27 cellular contexts compared by ENCODE assay signal in genomic region chr20:23002276-23002675, GRCh38. TPM values are rescaled to one million over a fixed set of nuclear protein-coding genes. Genes with fewer than 3 reads are reported as not detected.
"Had no signal": no experiment of that assay in that cellular context is flagged by ENCODE, and none has a peak within 500 bp of the region (broad histone marks: within the 10 kb centered on the region; RNA-seq: fewer than 3 reads in every experiment).

No MANE protein-coding gene starts in this region.

- H3K4me1 ChIP-seq: SJSA1 had no signal

- H3K4me1 Mint-ChIP-seq: activated B cell treated with CpG ODN at 0.5 μM for 24 hours; activated CD4-positive, alpha-beta T cell treated with anti-CD3 and anti-CD28 coated beads, Interleukin-2, amount 10 ng/mL, durations not matched to agents 24 days and 14 days; activated CD8-positive, alpha-beta memory T cell treated with anti-CD3 and anti-CD28 coated beads, Interleukin-2, amount 10 ng/mL, durations not matched to agents 7 days and 5 days; activated naive CD8-positive, alpha-beta T cell treated with anti-CD3 and anti-CD28 coated beads for 36 hours; T-helper 17 cell had no signal

- H3K27ac Mint-ChIP-seq: activated B cell treated with CpG ODN at 0.5 μM for 24 hours; activated CD4-positive, alpha-beta T cell treated with anti-CD3 and anti-CD28 coated beads, Interleukin-2, amount 10 ng/mL, durations not matched to agents 24 days and 14 days; activated CD8-positive, alpha-beta memory T cell treated with anti-CD3 and anti-CD28 coated beads, Interleukin-2, amount 10 ng/mL, durations not matched to agents 7 days and 5 days; activated naive CD8-positive, alpha-beta T cell treated with anti-CD3 and anti-CD28 coated beads for 36 hours; activated T-cell treated with anti-CD3 and anti-CD28 coated beads, Interleukin-2, amount 50 U/mL, for 24 hours; T-helper 17 cell had no signal

- H3K4me3 Mint-ChIP-seq: activated B cell treated with CpG ODN at 0.5 μM for 24 hours; activated CD4-positive, alpha-beta T cell treated with anti-CD3 and anti-CD28 coated beads, Interleukin-2, amount 10 ng/mL, durations not matched to agents 24 days and 14 days; activated CD8-positive, alpha-beta memory T cell treated with anti-CD3 and anti-CD28 coated beads, Interleukin-2, amount 10 ng/mL, durations not matched to agents 7 days and 5 days; activated naive CD8-positive, alpha-beta T cell treated with anti-CD3 and anti-CD28 coated beads for 36 hours; activated T-cell treated with anti-CD3 and anti-CD28 coated beads, Interleukin-2, amount 50 U/mL, for 24 hours; T-helper 17 cell had no signal

- H3K9me3 ChIP-seq: SJSA1 had no signal

- H3K27me3 Mint-ChIP-seq: activated CD8-positive, alpha-beta memory T cell treated with anti-CD3 and anti-CD28 coated beads, Interleukin-2, amount 10 ng/mL, durations not matched to agents 7 days and 5 days; activated naive CD8-positive, alpha-beta T cell treated with anti-CD3 and anti-CD28 coated beads for 36 hours; activated T-cell treated with anti-CD3 and anti-CD28 coated beads, Interleukin-2, amount 50 U/mL, for 24 hours had no signal

- H3K36me3 Mint-ChIP-seq: activated CD8-positive, alpha-beta memory T cell treated with anti-CD3 and anti-CD28 coated beads, Interleukin-2, amount 10 ng/mL, durations not matched to agents 7 days and 5 days; activated naive CD8-positive, alpha-beta T cell treated with anti-CD3 and anti-CD28 coated beads for 36 hours had no signal

- H3K36me3 ChIP-seq: SJSA1 had no signal

- DNase-seq: activated B cell treated with CpG ODN at 0.5 μM for 24 hours; activated CD4-positive, alpha-beta T cell treated with anti-CD3 and anti-CD28 coated beads for 1 hour; activated CD4-positive, alpha-beta T cell treated with anti-CD3 and anti-CD28 coated beads, Interleukin-2, amount 10 ng/mL, durations not matched to agents 24 days and 14 days; activated CD4-positive, alpha-beta T cell treated with anti-CD3 and anti-CD28 coated beads, Interleukin-2, amount 50 U/mL, for 48 hours; activated CD8-positive, alpha-beta memory T cell treated with anti-CD3 and anti-CD28 coated beads, Interleukin-2, amount 10 ng/mL, durations not matched to agents 7 days and 5 days; activated effector memory CD4-positive, alpha-beta T cell treated with anti-CD3 and anti-CD28 coated beads, Interleukin-2, amount 50 U/mL, for 16 hours; activated naive CD4-positive, alpha-beta T cell treated with Interleukin-2 at 50 U/mL for 16 hours; activated naive CD8-positive, alpha-beta T cell treated with anti-CD3 and anti-CD28 coated beads for 36 hours; activated T-cell treated with anti-CD3 and anti-CD28 coated beads, Interleukin-2, amount 50 U/mL, for 24 hours; anterior cingulate cortex; cerebellar nuclear complex; Kasumi-1; NCI-H1105; NCI-H1436 treated with DMSO at 0.1 percent for 48 hours; NCI-H187; NCI-H2081; NCI-H446; NCI-H524; T-helper 17 cell; T-helper 9 cell had no signal

- H3K27ac ChIP-seq: SJSA1 had no signal

- H3K4me3 ChIP-seq: K562, SJSA1 had no signal

- ATAC-seq: activated CD8-positive, alpha-beta memory T cell treated with anti-CD3 and anti-CD28 coated beads, Interleukin-2, amount 10 ng/mL, durations not matched to agents 7 days and 5 days; K562; Right ventricle myocardium inferior; SK-N-SH treated with all-trans-retinoic acid at 6 μM for 48 hours; T-helper 17 cell had no signal

- H3K9me3 Mint-ChIP-seq: activated B cell treated with CpG ODN at 0.5 μM for 24 hours; activated CD4-positive, alpha-beta T cell treated with anti-CD3 and anti-CD28 coated beads, Interleukin-2, amount 10 ng/mL, durations not matched to agents 24 days and 14 days; activated naive CD8-positive, alpha-beta T cell treated with anti-CD3 and anti-CD28 coated beads for 36 hours; activated T-cell treated with anti-CD3 and anti-CD28 coated beads, Interleukin-2, amount 50 U/mL, for 24 hours had no signal

- H3K27me3 ChIP-seq: SJSA1 had no signal

RNA-seq across cellular contexts. Expression of gene SSTR4, which starts 32.8 kb away (rescaled TPM):
- total RNA-seq: activated B cell treated with CpG ODN at 0.5 μM for 24 hours; activated CD4-positive, alpha-beta T cell treated with anti-CD3 and anti-CD28 coated beads, Interleukin-2, amount 10 ng/mL, durations not matched to agents 24 days and 14 days; activated CD8-positive, alpha-beta memory T cell treated with anti-CD3 and anti-CD28 coated beads, Interleukin-2, amount 10 ng/mL, durations not matched to agents 7 days and 5 days; activated naive CD8-positive, alpha-beta T cell treated with anti-CD3 and anti-CD28 coated beads for 36 hours; cardiac septum; K562; OCI-LY7; Right ventricle myocardium inferior; RPMI7951; SJSA1; T-helper 17 cell had no signal
- polyA plus RNA-seq: K562 had no signal

RNA-seq across cellular contexts. Expression of gene THBD, which starts 47.2 kb away (rescaled TPM):
- total RNA-seq: activated B cell treated with CpG ODN at 0.5 μM for 24 hours; activated CD4-positive, alpha-beta T cell treated with anti-CD3 and anti-CD28 coated beads, Interleukin-2, amount 10 ng/mL, durations not matched to agents 24 days and 14 days; activated CD8-positive, alpha-beta memory T cell treated with anti-CD3 and anti-CD28 coated beads, Interleukin-2, amount 10 ng/mL, durations not matched to agents 7 days and 5 days; activated naive CD8-positive, alpha-beta T cell treated with anti-CD3 and anti-CD28 coated beads for 36 hours; OCI-LY7 had no signal
